ENCODE assay signal across 8 cellular contexts in genomic region chr14:100067971-100068959, GRCh38. TPM values are rescaled to one million over a fixed set of nuclear protein-coding genes. Genes with fewer than 3 reads are reported as not detected.
A peak's percentile ranks its signal among the peaks of the same experiment; 100 is the strongest.
DNase-seq lines count a peak whose midpoint lies in the region; ATAC-seq and TF ChIP-seq lines count a peak whose summit lies in the region.

No MANE protein-coding gene starts in this region.

- H3K4me1 ChIP-seq in lower lobe of right lung (peaks cover 62% of the 10 kb centered on the region), prostate gland (replicated peaks) (no peaks in the 10 kb centered on the region)

- H3K27ac Mint-ChIP-seq in T-helper 1 cell treated with Interleukin-12 subunit alpha and Interleukin-12 subunit beta and Interleukin-4 antibody, amounts not matched to agents 30 μg/mL and 1 μg/mL, for 36 hours = peak overlapping the region; percentile 97

- H3K27me3 ChIP-seq in lower lobe of right lung (ENCODE audit: low read depth) (no peaks in the 10 kb centered on the region), prostate gland (replicated peaks; ENCODE audit: insufficient read depth) (no peaks in the 10 kb centered on the region)

- TF ChIP-seq CTCF in lower lobe of right lung (IDR thresholded peaks at IDR 0.05) (no peak), prostate gland (IDR thresholded peaks at IDR 0.05) (no peak)

- intact Hi-C loops in lower lobe of right lung (cut with DNase I) = no loop called here
- intact Hi-C loops in prostate gland (cut with DNase I) = loop anchor here (5.0 kb wide), 1 partner anchor 44 kb away; no protein-coding TSS in a partner anchor

- TF ChIP-seq POLR2A in GM19099 (IDR thresholded peaks at IDR 0.05; ENCODE audit: extremely low read depth, insufficient read length, low read depth) = peak; percentile 48
- no peak for TF ChIP-seq POLR2A in prostate gland (IDR thresholded peaks at IDR 0.05)

- DNase-seq in lower lobe of right lung (peak; percentile 80), SW 1271 (lab: John Stamatoyannopoulos, UW) (no peak), prostate gland (ENCODE audit: low spot score) (no peak)
- DNase-seq in stimulated activated CD8-positive, alpha-beta memory T cell treated with anti-CD3 and anti-CD28 coated beads, Interleukin-4, amount 100 ng/mL, for 24 hours (ENCODE audit: low read depth) = peak; percentile 78

- no peaks in the 10 kb centered on the region for H3K9me3 Mint-ChIP-seq in T-helper 1 cell treated with Interleukin-12 subunit alpha and Interleukin-12 subunit beta and Interleukin-4 antibody, amounts not matched to agents 30 μg/mL and 1 μg/mL, for 36 hours

- peak overlapping the region; percentile 39 for H3K4me3 ChIP-seq in lower lobe of right lung
- no peak overlapping the region for H3K4me3 ChIP-seq in prostate gland

- 84% methylated on average over 18 of the region's 18 CpGs for WGBS in prostate gland

- ATAC-seq in HG03196 (IDR thresholded peaks at IDR 0.05; ENCODE audit: unreplicated experiment) = peak; percentile 32
- ATAC-seq in lower lobe of right lung = peak; percentile 59 to 76

- H3K36me3 ChIP-seq in lower lobe of right lung = no peaks in the 10 kb centered on the region
- no peaks in the 10 kb centered on the region for H3K36me3 ChIP-seq in prostate gland

- H3K27me3 Mint-ChIP-seq in T-helper 1 cell treated with Interleukin-12 subunit alpha and Interleukin-12 subunit beta and Interleukin-4 antibody, amounts not matched to agents 30 μg/mL and 1 μg/mL, for 36 hours (ENCODE audit: low read depth) = no peaks in the 10 kb centered on the region

- H3K4me1 Mint-ChIP-seq in T-helper 1 cell treated with Interleukin-12 subunit alpha and Interleukin-12 subunit beta and Interleukin-4 antibody, amounts not matched to agents 30 μg/mL and 1 μg/mL, for 36 hours (ENCODE audit: low read depth) = peaks cover 52% of the 10 kb centered on the region

- H3K36me3 Mint-ChIP-seq in T-helper 1 cell treated with Interleukin-12 subunit alpha and Interleukin-12 subunit beta and Interleukin-4 antibody, amounts not matched to agents 30 μg/mL and 1 μg/mL, for 36 hours (ENCODE audit: low read depth) = peaks cover 56% of the 10 kb centered on the region

- H3K27ac ChIP-seq in angular gyrus (ENCODE audit: low read depth, low read length) (peak overlapping the region; percentile 45), lower lobe of right lung (peak overlapping the region; percentile 77), prostate gland (no peak overlapping the region)

- H3K4me3 Mint-ChIP-seq in T-helper 1 cell treated with Interleukin-12 subunit alpha and Interleukin-12 subunit beta and Interleukin-4 antibody, amounts not matched to agents 30 μg/mL and 1 μg/mL, for 36 hours = peak overlapping the region; percentile 93

- H3K9me3 ChIP-seq in lower lobe of right lung (no peaks in the 10 kb centered on the region), prostate gland (no peaks in the 10 kb centered on the region)

RNA-seq across cellular contexts. Expression of gene EVL, which starts 3.0 kb away (rescaled TPM):
- total RNA-seq in lower lobe of right lung (226 TPM), prostate gland (10 to 100 TPM; 42.5 to 98.4 TPM)

Comparison
In these comparisons a context has a peak if more than half of its experiments do, and no peak if none do; other contexts are left out.
1. H3K27ac ChIP-seq: peak in angular gyrus (single experiment) and lower lobe of right lung (single experiment); none in prostate gland (0 of 2).
2. DNase-seq: peak in lower lobe of right lung (single experiment) and stimulated activated CD8-positive, alpha-beta memory T cell treated with anti-CD3 and anti-CD28 coated beads, Interleukin-4, amount 100 ng/mL, for 24 hours (single experiment); none in SW 1271 (0 of 2) and prostate gland (single experiment).